Comparison of ENCODE assay signal across 15 cellular contexts in genomic region chr16:30428055-30428454, GRCh38. TPM values are rescaled to one million over a fixed set of nuclear protein-coding genes. Genes with fewer than 3 reads are reported as not detected.
A peak's percentile ranks its signal among the peaks of the same experiment; 100 is the strongest.
DNase-seq lines count a peak whose midpoint lies in the region; ATAC-seq, FAIRE-seq and TF ChIP-seq lines count a peak whose summit lies in the region.
"Had no signal": no experiment of that assay in that cellular context is flagged by ENCODE, and none has a peak within 500 bp of the region (broad histone marks: within the 10 kb centered on the region; RNA-seq: fewer than 3 reads in every experiment).

No MANE protein-coding gene starts in this region.

- POLR2A ChIA-PET in Caco-2 (lab: Charles Lee): no interaction called here

- DNase-seq in natural killer cell (no peak), Caco-2 (no peak), GM12891 (ENCODE audit: insufficient read length, low spot score) (no peak)
- DNase-seq in natural killer cell treated with Interleukin-12 subunit alpha and Interleukin-12 subunit beta and Interleukin-15 and Interleukin-18, amount 100 ng/mL, for 72 hours (ENCODE audit: low spot score): no peak
- DNase-seq in activated T-helper 1 cell treated with anti-CD3 and anti-CD28 coated beads, Interleukin-12 subunit alpha, Interleukin-12 subunit beta, Interleukin-2, Interleukin-4 antibody, amounts not matched to agents 30 ng/mL and 10 ng/mL and 1 ng/mL, durations not matched to agents 14 hours and 24 hours and 36 hours (ENCODE audit: low spot score): no peak
- no peak for DNase-seq in activated effector memory CD4-positive, alpha-beta T cell treated with Interleukin-2 at 50 U/mL for 16 hours
- DNase-seq: brain microvascular endothelial cell; gastrocnemius medialis; GDM1; islet precursor cell; NCI-H345; stimulated activated CD4-positive, alpha-beta T cell treated with anti-CD3 and anti-CD28 coated beads, Interleukin-2, amount 100 ng/mL, for 24 hours; stimulated activated naive CD4-positive, alpha-beta T cell treated with Interleukin-2 at 50 U/mL for 16 hours had no signal

- ATAC-seq in natural killer cell: no peak
- ATAC-seq in natural killer cell treated with Interleukin-12 subunit alpha and Interleukin-12 subunit beta and Interleukin-15 and Interleukin-18, amount 100 ng/mL, for 72 hours: no peak
- ATAC-seq: gastrocnemius medialis, mucosa of descending colon had no signal

- H3K4me1 Mint-ChIP-seq in natural killer cell (peaks cover 0 to 6% of the 10 kb centered on the region in 2 donors), Caco-2 (ENCODE audit: low read depth, unreplicated experiment) (no peaks in the 10 kb centered on the region)
- H3K4me1 Mint-ChIP-seq in natural killer cell treated with Interleukin-12 subunit alpha and Interleukin-12 subunit beta and Interleukin-15 and Interleukin-18, amount 100 ng/mL, for 72 hours (ENCODE audit: low read depth in 2 of 2): peaks cover 8 to 11% of the 10 kb centered on the region in 2 donors
- H3K4me1 Mint-ChIP-seq in activated T-helper 1 cell treated with anti-CD3 and anti-CD28 coated beads, Interleukin-12 subunit alpha, Interleukin-12 subunit beta, Interleukin-2, Interleukin-4 antibody, amounts not matched to agents 30 ng/mL and 10 ng/mL and 1 ng/mL, durations not matched to agents 14 hours and 24 hours and 36 hours (ENCODE audit: low read depth): peaks cover 18% of the 10 kb centered on the region

- H3K27ac Mint-ChIP-seq in natural killer cell (peak overlapping the region; percentile 11 to 15), Caco-2 (ENCODE audit: unreplicated experiment) (no peak overlapping the region)
- no peak overlapping the region for H3K27ac Mint-ChIP-seq in natural killer cell treated with Interleukin-12 subunit alpha and Interleukin-12 subunit beta and Interleukin-15 and Interleukin-18, amount 100 ng/mL, for 72 hours
- H3K27ac Mint-ChIP-seq in activated T-helper 1 cell treated with anti-CD3 and anti-CD28 coated beads, Interleukin-12 subunit alpha, Interleukin-12 subunit beta, Interleukin-2, Interleukin-4 antibody, amounts not matched to agents 30 ng/mL and 10 ng/mL and 1 ng/mL, durations not matched to agents 14 hours and 24 hours and 36 hours: peak overlapping the region; percentile 37
- H3K27ac Mint-ChIP-seq: endodermal cell had no signal

- no peak overlapping the region for H3K4me3 ChIP-seq in Caco-2 (ENCODE audit: low read depth, low read length)
- H3K4me3 ChIP-seq: gastrocnemius medialis, mucosa of descending colon had no signal

- H3K27me3 ChIP-seq in Caco-2 (replicated peaks; ENCODE audit: control insufficient read depth, insufficient read depth, low read length): no peaks in the 10 kb centered on the region
- H3K27me3 ChIP-seq: brain microvascular endothelial cell, gastrocnemius medialis had no signal

- H3K9me3 Mint-ChIP-seq in natural killer cell: no peaks in the 10 kb centered on the region
- no peaks in the 10 kb centered on the region for H3K9me3 Mint-ChIP-seq in natural killer cell treated with Interleukin-12 subunit alpha and Interleukin-12 subunit beta and Interleukin-15 and Interleukin-18, amount 100 ng/mL, for 72 hours
- no peaks in the 10 kb centered on the region for H3K9me3 Mint-ChIP-seq in activated T-helper 1 cell treated with anti-CD3 and anti-CD28 coated beads, Interleukin-12 subunit alpha, Interleukin-12 subunit beta, Interleukin-2, Interleukin-4 antibody, amounts not matched to agents 30 ng/mL and 10 ng/mL and 1 ng/mL, durations not matched to agents 14 hours and 24 hours and 36 hours
- H3K9me3 Mint-ChIP-seq in Caco-2 (ENCODE audit: unreplicated experiment): no peaks in the 10 kb centered on the region
- H3K9me3 Mint-ChIP-seq: endodermal cell had no signal

- TF ChIP-seq POLR2A in GM12891 (IDR thresholded peaks at IDR 0.05; ENCODE audit: low read depth, low read length): no peak

- H3K36me3 ChIP-seq in Caco-2 (ENCODE audit: control insufficient read depth, insufficient read depth, low read length): no peaks in the 10 kb centered on the region; the same call in 1 of the 2 replicates

- intact Hi-C loops in natural killer cell (cut with micrococcal nuclease) (no loop called here), Caco-2 (cut with micrococcal nuclease; ENCODE audit: unreplicated experiment) (no loop called here)
- intact Hi-C loops in activated T-helper 1 cell treated with anti-CD3 and anti-CD28 coated beads, Interleukin-12 subunit alpha, Interleukin-12 subunit beta, Interleukin-2, Interleukin-4 antibody, amounts not matched to agents 30 ng/mL and 10 ng/mL and 1 ng/mL, durations not matched to agents 14 hours and 24 hours and 36 hours (cut with micrococcal nuclease): no loop called here

- H3K36me3 Mint-ChIP-seq in natural killer cell (no peaks in the 10 kb centered on the region), Caco-2 (ENCODE audit: insufficient read depth, unreplicated experiment) (peaks cover 44% of the 10 kb centered on the region)
- peaks cover 6% of the 10 kb centered on the region for H3K36me3 Mint-ChIP-seq in natural killer cell treated with Interleukin-12 subunit alpha and Interleukin-12 subunit beta and Interleukin-15 and Interleukin-18, amount 100 ng/mL, for 72 hours
- H3K36me3 Mint-ChIP-seq in activated T-helper 1 cell treated with anti-CD3 and anti-CD28 coated beads, Interleukin-12 subunit alpha, Interleukin-12 subunit beta, Interleukin-2, Interleukin-4 antibody, amounts not matched to agents 30 ng/mL and 10 ng/mL and 1 ng/mL, durations not matched to agents 14 hours and 24 hours and 36 hours (ENCODE audit: low read depth): peaks cover 22% of the 10 kb centered on the region

- no peaks in the 10 kb centered on the region for H3K27me3 Mint-ChIP-seq in natural killer cell (ENCODE audit: low read depth in 2 of 2)
- H3K27me3 Mint-ChIP-seq in natural killer cell treated with Interleukin-12 subunit alpha and Interleukin-12 subunit beta and Interleukin-15 and Interleukin-18, amount 100 ng/mL, for 72 hours: no peaks in the 10 kb centered on the region
- no peaks in the 10 kb centered on the region for H3K27me3 Mint-ChIP-seq in activated T-helper 1 cell treated with anti-CD3 and anti-CD28 coated beads, Interleukin-12 subunit alpha, Interleukin-12 subunit beta, Interleukin-2, Interleukin-4 antibody, amounts not matched to agents 30 ng/mL and 10 ng/mL and 1 ng/mL, durations not matched to agents 14 hours and 24 hours and 36 hours (ENCODE audit: insufficient read depth)
- no peaks in the 10 kb centered on the region for H3K27me3 Mint-ChIP-seq in Caco-2 (ENCODE audit: insufficient read depth, unreplicated experiment)

- no peak for FAIRE-seq in GM12891 (lab: Jason Lieb, UNC)

- CTCF ChIA-PET in Caco-2 (lab: Charles Lee): no interaction called here

- no peak for TF ChIP-seq CTCF in natural killer cell (IDR thresholded peaks at IDR 0.05)
- TF ChIP-seq CTCF in Caco-2 (IDR thresholded peaks at IDR 0.05; ENCODE audit: insufficient read depth in 1 of 2, low read depth in 1 of 2, low read length in 1 of 2, severe bottlenecking in 1 of 2, unreplicated experiment in 1 of 2): no peak

- peaks cover 16% of the 10 kb centered on the region for H3K4me1 ChIP-seq in Caco-2

- BruUV-seq in Caco-2 (replicated peaks; lab: Mats Ljungman, UMichigan): no TSS peak

- no peaks in the 10 kb centered on the region for H3K9me3 ChIP-seq in Caco-2
- H3K9me3 ChIP-seq: gastrocnemius medialis, mucosa of descending colon had no signal

- H3K4me3 Mint-ChIP-seq in natural killer cell (peak overlapping the region; percentile 50), Caco-2 (ENCODE audit: unreplicated experiment) (no peak overlapping the region)
- H3K4me3 Mint-ChIP-seq in natural killer cell treated with Interleukin-12 subunit alpha and Interleukin-12 subunit beta and Interleukin-15 and Interleukin-18, amount 100 ng/mL, for 72 hours: no peak overlapping the region
- H3K4me3 Mint-ChIP-seq in activated T-helper 1 cell treated with anti-CD3 and anti-CD28 coated beads, Interleukin-12 subunit alpha, Interleukin-12 subunit beta, Interleukin-2, Interleukin-4 antibody, amounts not matched to agents 30 ng/mL and 10 ng/mL and 1 ng/mL, durations not matched to agents 14 hours and 24 hours and 36 hours: no peak overlapping the region
- H3K4me3 Mint-ChIP-seq: endodermal cell had no signal

RNA-seq across cellular contexts. Expression of gene DCTPP1, which starts 1.8 kb away (rescaled TPM):
- 10 to 100 TPM; 11.2 to 16.9 (median 15.2) TPM for total RNA-seq in natural killer cell
- total RNA-seq in natural killer cell treated with Interleukin-12 subunit alpha and Interleukin-12 subunit beta and Interleukin-15 and Interleukin-18, amount 100 ng/mL, for 72 hours: 100 to 1,000 TPM in 1 of 2 donors, 10 to 100 TPM in 1; 95.9 to 155 TPM
- 173 and 178 TPM in 2 replicates for total RNA-seq in activated T-helper 1 cell treated with anti-CD3 and anti-CD28 coated beads, Interleukin-12 subunit alpha, Interleukin-12 subunit beta, Interleukin-2, Interleukin-4 antibody, amounts not matched to agents 30 ng/mL and 10 ng/mL and 1 ng/mL, durations not matched to agents 14 hours and 24 hours and 36 hours
- 51.1 and 53.2 TPM in 2 replicates for total RNA-seq in Caco-2 (2022)
- 67.5 TPM for polyA plus RNA-seq in GM12891 (2012; ENCODE audit: low read depth, missing spikeins)

RNA-seq across cellular contexts. Expression of gene SEPHS2, which starts 17.6 kb away (rescaled TPM):
- total RNA-seq in natural killer cell (10 to 100 TPM; 25.5 to 37.6 (median 35.0) TPM), Caco-2 (2022) (80.2 and 91.6 TPM in 2 replicates)
- 10 to 100 TPM; 84.7 to 91.4 TPM for total RNA-seq in natural killer cell treated with Interleukin-12 subunit alpha and Interleukin-12 subunit beta and Interleukin-15 and Interleukin-18, amount 100 ng/mL, for 72 hours
- 83.4 and 87.2 TPM in 2 replicates for total RNA-seq in activated T-helper 1 cell treated with anti-CD3 and anti-CD28 coated beads, Interleukin-12 subunit alpha, Interleukin-12 subunit beta, Interleukin-2, Interleukin-4 antibody, amounts not matched to agents 30 ng/mL and 10 ng/mL and 1 ng/mL, durations not matched to agents 14 hours and 24 hours and 36 hours
- 56.5 TPM for polyA plus RNA-seq in GM12891 (2012; ENCODE audit: low read depth, missing spikeins)

RNA-seq across cellular contexts. Expression of gene ZNF771, which starts 20.6 kb away (rescaled TPM):
- total RNA-seq in natural killer cell (1 to 10 TPM in 2 of 3 donors, under 1 TPM in 1; 0.70 to 1.4 (median 1.4) TPM), Caco-2 (2022) (4.7 and 5.8 TPM in 2 replicates)
- 1 to 10 TPM; 3.4 to 7.3 TPM for total RNA-seq in natural killer cell treated with Interleukin-12 subunit alpha and Interleukin-12 subunit beta and Interleukin-15 and Interleukin-18, amount 100 ng/mL, for 72 hours
- 8.1 and 8.9 TPM in 2 replicates for total RNA-seq in activated T-helper 1 cell treated with anti-CD3 and anti-CD28 coated beads, Interleukin-12 subunit alpha, Interleukin-12 subunit beta, Interleukin-2, Interleukin-4 antibody, amounts not matched to agents 30 ng/mL and 10 ng/mL and 1 ng/mL, durations not matched to agents 14 hours and 24 hours and 36 hours
- 1.2 TPM for polyA plus RNA-seq in GM12891 (2012; ENCODE audit: low read depth, missing spikeins)

RNA-seq across cellular contexts. Expression of gene ZNF48, which starts 32.8 kb away (rescaled TPM):
- total RNA-seq in natural killer cell: 1 to 10 TPM; 5.5 to 7.4 (median 7.1) TPM
- total RNA-seq in natural killer cell treated with Interleukin-12 subunit alpha and Interleukin-12 subunit beta and Interleukin-15 and Interleukin-18, amount 100 ng/mL, for 72 hours: 10 to 100 TPM; 10.2 to 14.7 TPM
- total RNA-seq in activated T-helper 1 cell treated with anti-CD3 and anti-CD28 coated beads, Interleukin-12 subunit alpha, Interleukin-12 subunit beta, Interleukin-2, Interleukin-4 antibody, amounts not matched to agents 30 ng/mL and 10 ng/mL and 1 ng/mL, durations not matched to agents 14 hours and 24 hours and 36 hours: 20.2 and 21.4 TPM in 2 replicates
- 12.8 and 13.4 TPM in 2 replicates for total RNA-seq in Caco-2 (2022)
- 3.8 TPM for polyA plus RNA-seq in GM12891 (2012; ENCODE audit: low read depth, missing spikeins)

RNA-seq across cellular contexts. Expression of gene ITGAL, which starts 44.5 kb away (rescaled TPM):
- total RNA-seq in natural killer cell (1,000 to 10,000 TPM; 1,131 to 1,260 (median 1,176) TPM), Caco-2 (2022) (0.57 TPM in 1 of 2 replicates, not detected in the other)
- 100 to 1,000 TPM; 648 to 717 TPM for total RNA-seq in natural killer cell treated with Interleukin-12 subunit alpha and Interleukin-12 subunit beta and Interleukin-15 and Interleukin-18, amount 100 ng/mL, for 72 hours
- 259 and 287 TPM in 2 replicates for total RNA-seq in activated T-helper 1 cell treated with anti-CD3 and anti-CD28 coated beads, Interleukin-12 subunit alpha, Interleukin-12 subunit beta, Interleukin-2, Interleukin-4 antibody, amounts not matched to agents 30 ng/mL and 10 ng/mL and 1 ng/mL, durations not matched to agents 14 hours and 24 hours and 36 hours
- polyA plus RNA-seq in GM12891 (2012; ENCODE audit: low read depth, missing spikeins): 35.4 TPM
- total RNA-seq: endodermal cell had no signal

Comparison
In these comparisons a context has a peak if more than half of its experiments do, and no peak if none do; other contexts are left out.
1. H3K27ac Mint-ChIP-seq: peak in natural killer cell (2 of 2) and activated T-helper 1 cell treated with anti-CD3 and anti-CD28 coated beads, Interleukin-12 subunit alpha, Interleukin-12 subunit beta, Interleukin-2, Interleukin-4 antibody, amounts not matched to agents 30 ng/mL and 10 ng/mL and 1 ng/mL, durations not matched to agents 14 hours and 24 hours and 36 hours (single experiment); none in natural killer cell treated with Interleukin-12 subunit alpha and Interleukin-12 subunit beta and Interleukin-15 and Interleukin-18, amount 100 ng/mL, for 72 hours (0 of 2) and Caco-2 (single experiment).